Comparison of ENCODE assay signal across 8 cellular contexts in the genomic region with DNA sequence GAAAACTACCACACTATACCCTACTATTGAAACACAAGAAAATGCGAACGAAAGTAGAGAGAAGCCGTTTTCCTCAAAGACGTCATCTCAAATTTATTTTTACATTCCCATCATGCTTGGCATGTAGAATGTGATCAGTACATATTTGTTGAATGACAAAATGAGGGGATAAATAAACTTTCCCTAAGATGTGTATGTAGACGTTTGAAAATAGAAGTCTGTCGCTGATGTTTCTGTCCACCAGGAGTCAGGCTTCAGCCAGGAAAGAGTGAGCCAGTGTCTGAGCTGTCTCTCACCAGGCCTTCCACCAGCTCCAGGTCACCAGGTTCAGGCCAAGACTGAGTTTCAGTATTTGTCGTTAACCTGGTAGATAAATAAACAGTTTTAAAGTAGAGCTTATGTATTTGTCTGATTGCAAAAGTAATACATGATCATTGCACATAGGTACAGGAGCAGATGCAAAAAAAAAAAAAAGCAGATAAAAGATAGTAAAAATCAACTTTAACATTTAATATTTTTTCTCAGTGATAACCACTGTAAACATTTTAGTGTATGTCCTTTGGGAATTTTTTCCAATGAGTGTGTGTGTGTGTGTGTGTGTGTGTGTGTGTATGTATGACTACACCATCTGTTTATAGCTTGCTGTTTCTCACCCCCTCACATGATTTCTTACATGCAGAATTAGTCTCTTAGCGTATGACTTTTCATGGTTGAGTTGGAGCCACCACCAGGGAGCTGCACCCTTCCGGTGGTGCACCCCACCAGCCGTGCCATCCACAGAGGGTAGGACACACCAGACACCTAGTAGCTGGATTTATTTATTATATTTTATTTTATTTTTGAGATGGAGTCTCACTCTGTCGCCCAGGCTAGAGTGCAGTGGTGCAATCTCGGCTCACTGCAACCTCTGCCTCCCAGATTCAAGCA. TPM values are rescaled to one million over a fixed set of nuclear protein-coding genes. Genes with fewer than 3 reads are reported as not detected.
A peak's percentile ranks its signal among the peaks of the same experiment; 100 is the strongest.
DNase-seq lines count a peak whose midpoint lies in the region; ATAC-seq and TF ChIP-seq lines count a peak whose summit lies in the region.

No MANE protein-coding gene starts in this region.

- no peaks in the 10 kb centered on the region for H3K9me3 ChIP-seq in Loucy (ENCODE audit: insufficient read depth, low read depth, low read length)
- H3K9me3 ChIP-seq in skeletal muscle tissue (ENCODE audit: control insufficient read depth in 3 of 3, low read length in 3 of 3): no peaks in the 10 kb centered on the region

- H3K4me2 ChIP-seq in Loucy (ENCODE audit: low read depth, low read length, poor library complexity, severe bottlenecking): no peak overlapping the region

- H3K36me3 ChIP-seq in BJ (ENCODE audit: control insufficient read depth, insufficient read depth, low read length) (no peaks in the 10 kb centered on the region; the same call in 1 of the 2 replicates), Loucy (ENCODE audit: insufficient read depth, low read length) (peaks cover 13% of the 10 kb centered on the region; the same call in 1 of the 2 replicates), skeletal muscle tissue (ENCODE audit: control insufficient read depth in 3 of 3, insufficient read depth in 3 of 3, low read length in 3 of 3) (peaks cover 0 to 7% (median 5%) of the 10 kb centered on the region in 3 donors)

- POLR2A ChIA-PET in BJ (lab: Charles Lee): no interaction called here

- no peak overlapping the region for H3K4me3 ChIP-seq in BJ (ENCODE audit: low read depth, low read length)
- H3K4me3 ChIP-seq in Loucy (ENCODE audit: low read length, poor library complexity, severe bottlenecking): no peak overlapping the region
- peak overlapping the region; percentile 25 to 46 (median 32) for H3K4me3 ChIP-seq in skeletal muscle tissue (ENCODE audit: low read length in 3 of 3)

- H3F3A ChIP-seq in Loucy (ENCODE audit: low read depth): no peaks in the 10 kb centered on the region

- CTCF ChIA-PET in BJ (lab: Yijun Ruan, JAX): interaction anchor here (0.6 to 2.5 kb wide), 38 partner anchors 8 to 198 kb away, joined by 3 to 49 read pairs (median 4); a partner anchor contains a TSS

- peak; percentile 60 for ATAC-seq in GM19025 (IDR thresholded peaks at IDR 0.05; ENCODE audit: low read depth, unreplicated experiment)
- ATAC-seq in GM21723 (IDR thresholded peaks at IDR 0.05; ENCODE audit: unreplicated experiment): no peak

- H4K20me1 ChIP-seq in Loucy (ENCODE audit: insufficient read depth, low read length, poor library complexity, severe bottlenecking): no peaks in the 10 kb centered on the region

- H3K27me3 ChIP-seq in BJ (ENCODE audit: control insufficient read depth, insufficient read depth, low read length) (no peaks in the 10 kb centered on the region), Loucy (ENCODE audit: insufficient read depth, low read length, poor library complexity, severe bottlenecking) (no peaks in the 10 kb centered on the region), skeletal muscle tissue (ENCODE audit: control insufficient read depth in 3 of 3, insufficient read depth in 3 of 3, low read length in 3 of 3) (no peaks in the 10 kb centered on the region)

- H3K4me1 ChIP-seq in Loucy (ENCODE audit: insufficient read depth, low read length, poor library complexity, severe bottlenecking) (peaks cover 14% of the 10 kb centered on the region), skeletal muscle tissue (ENCODE audit: control insufficient read depth in 3 of 3, insufficient read depth in 3 of 3, low read length in 3 of 3) (peaks cover 7 to 28% (median 21%) of the 10 kb centered on the region in 3 donors)

- no peaks in the 10 kb centered on the region for H3K9me2 ChIP-seq in Loucy (replicated peaks; ENCODE audit: low read depth, low read length)

- no peak overlapping the region for H2AFZ ChIP-seq in Loucy (ENCODE audit: low read length)

- DNase-seq in BJ (ENCODE audit: low read depth) (peak; percentile 43), SW 1271 (lab: John Stamatoyannopoulos, UW) (peak; percentile 43 to 82), brain pericyte (ENCODE audit: low read depth, low spot score) (peak; percentile 38), iPS DF 4.7 (ENCODE audit: extremely low read depth, low spot score) (peak; percentile 56)

- H3K79me2 ChIP-seq in Loucy (ENCODE audit: insufficient read depth, low read length): peaks cover 14% of the 10 kb centered on the region; the same call in 1 of the 2 replicates

- H3K9ac ChIP-seq in Loucy (ENCODE audit: low read depth, low read length, poor library complexity, severe bottlenecking) (peak overlapping the region; percentile 63), skeletal muscle tissue (ENCODE audit: low read depth in 1 of 3, low read length in 3 of 3) (peak overlapping the region; percentile 27 to 67 (median 55))

- H3K27ac ChIP-seq in skeletal muscle tissue (ENCODE audit: low read depth, low read length): peak overlapping the region; percentile 90

- TF ChIP-seq CTCF in BJ (IDR thresholded peaks at IDR 0.05; ENCODE audit: insufficient read depth, low read depth, low read length) (peak; percentile 82), Loucy (conservative IDR thresholded peaks at IDR 0.05; ENCODE audit: low read length) (peak; percentile 92)

RNA-seq across cellular contexts. Expression of a gene that starts 26.2 kb away (rescaled TPM):
- polyA plus RNA-seq in BJ (2011; rRNA removed): 23.9 and 26.5 TPM in 2 replicates
- polyA minus RNA-seq in BJ (2011; rRNA and poly(A)+ RNA removed): 20.5 and 20.8 TPM in 2 replicates
- 27.7 TPM for total RNA-seq in skeletal muscle tissue

RNA-seq across cellular contexts. Expression of a gene that starts 40.7 kb away (rescaled TPM):
- 0.20 and 0.21 TPM in 2 replicates for polyA plus RNA-seq in BJ (2011; rRNA removed)
- polyA minus RNA-seq in BJ (2011; rRNA and poly(A)+ RNA removed): 0.09 and 0.10 TPM in 2 replicates
- 5.7 TPM for total RNA-seq in skeletal muscle tissue

RNA-seq across cellular contexts. Expression of a gene that starts 50.3 kb away (rescaled TPM):
- 17.9 and 31.3 TPM in 2 replicates for polyA plus RNA-seq in BJ (2011; rRNA removed)
- polyA minus RNA-seq in BJ (2011; rRNA and poly(A)+ RNA removed): 7.3 and 9.7 TPM in 2 replicates
- total RNA-seq in skeletal muscle tissue: 11.5 TPM

Comparison
In these comparisons a context has a peak if more than half of its experiments do, and no peak if none do; other contexts are left out.
1. H3K4me3 ChIP-seq: peak in skeletal muscle tissue (3 of 3); none in BJ (single experiment) and Loucy (single experiment).
2. Peak in every context shown above with its lines, with median percentiles within 50 percentile points of each other: DNase-seq.